ENCODE assay signal across 34 cellular contexts in the genomic region with DNA sequence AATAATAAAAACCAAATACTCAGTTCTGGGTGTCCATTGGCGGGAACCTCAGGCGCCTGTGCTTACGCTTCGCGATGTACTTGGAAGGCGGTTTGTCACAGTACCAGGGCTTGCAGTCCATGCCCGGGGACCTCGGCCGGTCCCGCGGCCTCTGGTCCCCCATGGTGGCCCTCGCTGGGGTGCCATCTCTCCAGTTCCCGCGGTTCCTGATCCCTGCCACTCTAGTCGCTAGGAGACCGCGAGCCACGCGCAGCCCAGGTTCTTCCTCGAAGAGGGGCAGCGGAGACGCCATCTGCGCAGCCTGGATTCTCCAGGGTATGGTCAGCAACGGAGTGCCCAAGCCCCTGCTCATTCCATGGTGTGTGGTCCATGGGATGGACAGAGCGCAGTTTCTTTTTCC. TPM values are rescaled to one million over a fixed set of nuclear protein-coding genes. Genes with fewer than 3 reads are reported as not detected.
A peak's percentile ranks its signal among the peaks of the same experiment; 100 is the strongest.
DNase-seq lines count a peak whose midpoint lies in the region; TF ChIP-seq lines count a peak whose summit lies in the region.
"Had no signal": no experiment of that assay in that cellular context is flagged by ENCODE, and none has a peak within 500 bp of the region (broad histone marks: within the 10 kb centered on the region; RNA-seq: fewer than 3 reads in every experiment).

No MANE protein-coding gene starts in this region.

- H3K27me3 Mint-ChIP-seq in chondrocyte (ENCODE audit: low read depth), result no peaks in the 10 kb centered on the region
- H3K27me3 Mint-ChIP-seq: CD4-positive, alpha-beta memory T cell; CD4-positive, alpha-beta T cell; CD4-positive, CD25-positive, alpha-beta regulatory T cell had no signal

- H3K27ac Mint-ChIP-seq in chondrocyte (ENCODE audit: unreplicated experiment), result no peak overlapping the region
- H3K27ac Mint-ChIP-seq: B cell; CD14-positive monocyte; CD4-positive, alpha-beta memory T cell; CD4-positive, alpha-beta T cell; CD4-positive, CD25-positive, alpha-beta regulatory T cell; CD8-positive, alpha-beta memory T cell; CD8-positive, alpha-beta T cell had no signal

- H3K4me3 ChIP-seq in H7 (ENCODE audit: insufficient read depth, low read depth, low read length), result no peak overlapping the region
- H3K4me3 ChIP-seq in spleen, result no peak overlapping the region
- H3K4me3 ChIP-seq: A549; BLaER1; BLaER1 treated with 17β-estradiol and CSF1 and Interleukin-3, amounts not matched to agents 10 nM and 100 nM had no signal

- WGBS in spleen, 5 donors, result 91 to 99% (median 97%) methylated on average over 25 of the region's 25 CpGs

- TF ChIP-seq CTCF in chondrocyte (IDR thresholded peaks at IDR 0.05), result no peak
- TF ChIP-seq CTCF in spleen (IDR thresholded peaks at IDR 0.05 in 8 of 11, conservative IDR thresholded peaks at IDR 0.05 in 3 of 11), result no peak

- H3K27me3 ChIP-seq in H7 (ENCODE audit: control insufficient read depth, insufficient read depth, low read length), result no peaks in the 10 kb centered on the region
- no peaks in the 10 kb centered on the region for H3K27me3 ChIP-seq in spleen (replicated peaks in 1 of 7)
- H3K27me3 ChIP-seq: BE2C; BLaER1; BLaER1 treated with 17β-estradiol and CSF1 and Interleukin-3, amounts not matched to agents 10 nM and 100 nM had no signal

- DNase-seq in H7 (peak; percentile 4), chondrocyte (ENCODE audit: low spot score) (peak; percentile 85), spleen (peak; percentile 50), germinal center (ENCODE audit: low spot score) (no peak), NOMO-1 (lab: John Stamatoyannopoulos, UW; ENCODE audit: unreplicated experiment in 2 of 2) (no peak), NCI-H526 (lab: John Stamatoyannopoulos, UW) (no peak)
- DNase-seq: 8988T; ACHN; AML-193; BE2C; C1 segment of cervical spinal cord; Caco-2; Calu3; CD4-positive, alpha-beta memory T cell; CD4-positive, alpha-beta T cell; CD4-positive, CD25-positive, alpha-beta regulatory T cell; CD8-positive, alpha-beta memory T cell; CD8-positive, alpha-beta T cell; COR-L47; DMS 273 treated with DMSO at 0.1 percent for 48 hours; DMS153; DMS53; DMS79; DMS79 treated with DMSO at 0.1 percent for 48 hours; DND-41; EL had no signal

- no peaks in the 10 kb centered on the region for H3K36me3 Mint-ChIP-seq in chondrocyte (ENCODE audit: low read depth)
- H3K36me3 Mint-ChIP-seq: CD14-positive monocyte; CD4-positive, alpha-beta memory T cell; CD4-positive, CD25-positive, alpha-beta regulatory T cell; CD8-positive, alpha-beta memory T cell; CD8-positive, alpha-beta T cell had no signal

- peaks cover 0 to 5% (median 0%) of the 10 kb centered on the region in 8 donors for H3K9me3 ChIP-seq in spleen
- H3K9me3 ChIP-seq: A549, BE2C, Caco-2 had no signal

- TF ChIP-seq POLR2A in spleen (IDR thresholded peaks at IDR 0.05), result no peak

- no peaks in the 10 kb centered on the region for H3K4me1 Mint-ChIP-seq in chondrocyte (ENCODE audit: low read depth)
- H3K4me1 Mint-ChIP-seq: B cell; CD14-positive monocyte; CD4-positive, alpha-beta memory T cell; CD4-positive, CD25-positive, alpha-beta regulatory T cell; CD8-positive, alpha-beta memory T cell had no signal

- no peak overlapping the region for H3K27ac ChIP-seq in spleen
- H3K27ac ChIP-seq: 22Rv1; A549; BLaER1; BLaER1 treated with 17β-estradiol and CSF1 and Interleukin-3, amounts not matched to agents 10 nM and 100 nM; C4-2B had no signal

- no peak overlapping the region for H3K4me3 Mint-ChIP-seq in chondrocyte (ENCODE audit: unreplicated experiment)
- H3K4me3 Mint-ChIP-seq: B cell; CD14-positive monocyte; CD4-positive, alpha-beta memory T cell; CD4-positive, alpha-beta T cell; CD4-positive, CD25-positive, alpha-beta regulatory T cell; CD8-positive, alpha-beta memory T cell; CD8-positive, alpha-beta T cell had no signal

- H3K36me3 ChIP-seq in H7 (replicated peaks; ENCODE audit: control insufficient read depth, insufficient read depth, low read length), result no peaks in the 10 kb centered on the region
- no peaks in the 10 kb centered on the region for H3K36me3 ChIP-seq in spleen
- H3K36me3 ChIP-seq: BE2C; BLaER1; BLaER1 treated with 17β-estradiol and CSF1 and Interleukin-3, amounts not matched to agents 10 nM and 100 nM had no signal

- H3K4me1 ChIP-seq in spleen, result no peaks in the 10 kb centered on the region
- H3K4me1 ChIP-seq: A549; BE2C; BLaER1; BLaER1 treated with 17β-estradiol and CSF1 and Interleukin-3, amounts not matched to agents 10 nM and 100 nM; Caco-2 had no signal

- peaks cover 11% of the 10 kb centered on the region for H3K9me3 Mint-ChIP-seq in chondrocyte (ENCODE audit: low read depth)
- H3K9me3 Mint-ChIP-seq: CD4-positive, alpha-beta T cell; CD8-positive, alpha-beta T cell had no signal

- intact Hi-C loops in spleen (cut with DNase I; ENCODE audit: low total_unique reads), result no loop called here

RNA-seq across cellular contexts. Expression of a gene that starts 26.4 kb away (rescaled TPM):
- total RNA-seq in H7 (2014; rRNA removed; shearing (Covaris generic)), result 0.38 and 0.74 TPM in 2 replicates
- 0.05 TPM in 1 of 3 replicates, not detected in the others for total RNA-seq in chondrocyte
- under 1 TPM; 0.49 to 0.88 (median 0.68) TPM for total RNA-seq in spleen
- under 1 TPM; under 0.01 to 0.11 (median 0.03) TPM for polyA plus RNA-seq in spleen
- total RNA-seq: Caco-2 had no signal
- polyA plus RNA-seq: A549; BJ; CD4-positive, CD25-positive, alpha-beta regulatory T cell had no signal

Comparison
In these comparisons a context has a peak if more than half of its experiments do, and no peak if none do; other contexts are left out.
1. DNase-seq: peak in H7 (single experiment), chondrocyte (single experiment) and spleen (single experiment); none in germinal center (single experiment), NOMO-1 (0 of 2) and NCI-H526 (0 of 2).